ENCODE assay signal across 28 cellular contexts in the genomic region with DNA sequence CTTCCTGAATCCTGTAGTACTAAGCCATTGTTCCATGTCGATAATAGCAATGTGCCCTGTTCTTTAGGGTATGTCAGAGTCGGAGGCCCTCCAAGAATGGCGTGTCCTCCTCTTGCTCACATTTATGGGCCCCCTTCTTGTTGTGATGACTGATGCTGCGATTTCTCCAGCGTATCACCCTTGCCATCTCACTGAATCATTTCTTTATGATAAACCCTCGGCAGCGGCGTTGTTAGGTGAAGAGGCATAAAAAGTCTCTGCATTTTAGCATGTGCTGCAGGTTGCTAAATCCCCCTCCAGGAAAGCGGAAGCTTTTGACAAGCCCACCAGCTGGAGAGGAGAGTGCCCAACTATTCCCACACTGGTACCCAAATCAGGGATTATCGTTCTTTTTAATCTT.
"Had no signal": no experiment of that assay in that cellular context is flagged by ENCODE, and none has a peak within 500 bp of the region (broad histone marks: within the 10 kb centered on the region; RNA-seq: fewer than 3 reads in every experiment).

No MANE protein-coding gene starts in this region.

- H3K9ac ChIP-seq: KMS-11 had no signal

- H3K27me3 Mint-ChIP-seq: activated CD4-positive, alpha-beta T cell treated with anti-CD3 and anti-CD28 coated beads, Interleukin-2, amount 10 ng/mL, durations not matched to agents 24 days and 14 days; activated naive CD8-positive, alpha-beta T cell treated with anti-CD3 and anti-CD28 coated beads, Interleukin-2, amount 10 ng/mL, durations not matched to agents 7 days and 5 days had no signal

- H3K27me3 ChIP-seq: ascending aorta had no signal

- H3K4me1 ChIP-seq: ascending aorta, breast epithelium had no signal

- H3K27ac ChIP-seq: ascending aorta, breast epithelium, KMS-11, PC-9, RWPE1, WERI-Rb-1 had no signal

- H3K4me3 ChIP-seq: ascending aorta, breast epithelium, PC-9 had no signal

- H3K4me1 Mint-ChIP-seq: activated CD4-positive, alpha-beta T cell treated with anti-CD3 and anti-CD28 coated beads, Interleukin-2, amount 10 ng/mL, durations not matched to agents 24 days and 14 days; activated naive CD4-positive, alpha-beta T cell treated with anti-CD3 and anti-CD28 coated beads, Interleukin-2, amount 50 U/mL, for 24 hours; activated naive CD8-positive, alpha-beta T cell treated with anti-CD3 and anti-CD28 coated beads, Interleukin-2, amount 10 ng/mL, durations not matched to agents 7 days and 5 days had no signal

- H3K4me3 Mint-ChIP-seq: activated CD4-positive, alpha-beta T cell treated with anti-CD3 and anti-CD28 coated beads, Interleukin-2, amount 10 ng/mL, durations not matched to agents 24 days and 14 days; activated naive CD4-positive, alpha-beta T cell treated with anti-CD3 and anti-CD28 coated beads, Interleukin-2, amount 50 U/mL, for 24 hours; activated naive CD8-positive, alpha-beta T cell treated with anti-CD3 and anti-CD28 coated beads, Interleukin-2, amount 10 ng/mL, durations not matched to agents 7 days and 5 days; activated T-cell treated with anti-CD3 and anti-CD28 coated beads, Interleukin-2, amount 50 U/mL, for 24 hours had no signal

- DNase-seq: activated CD4-positive, alpha-beta T cell treated with anti-CD3 and anti-CD28 coated beads, Interleukin-2, amount 50 U/mL, for 48 hours; activated CD8-positive, alpha-beta memory T cell treated with anti-CD3 and anti-CD28 coated beads for 24 hours; activated gamma-delta T cell; activated naive CD4-positive, alpha-beta T cell treated with Interleukin-2 at 50 U/mL for 16 hours; activated naive CD8-positive, alpha-beta T cell treated with anti-CD3 and anti-CD28 coated beads, Interleukin-2, amount 10 ng/mL, durations not matched to agents 7 days and 5 days; activated T-cell treated with anti-CD3 and anti-CD28 coated beads, Interleukin-2, amount 50 U/mL, for 24 hours; cerebellar nuclear complex; MM.1S; MV-4-11; NCI-H1092 treated with DMSO at 0.1 percent for 48 hours; NCI-H1417; NCI-H187; NCI-H2029 treated with DMSO at 0.1 percent for 48 hours; NCI-H2107; NCI-H510A; NK-92 treated with Interleukin-12 subunit alpha and Interleukin-12 subunit beta, amount 100 ng/mL, for 24 hours; PC-9; Right ventricle myocardium superior; SW 1271; T1000 had no signal

- H3K36me3 Mint-ChIP-seq: activated naive CD4-positive, alpha-beta T cell treated with anti-CD3 and anti-CD28 coated beads, Interleukin-2, amount 50 U/mL, for 24 hours; activated naive CD8-positive, alpha-beta T cell treated with anti-CD3 and anti-CD28 coated beads, Interleukin-2, amount 10 ng/mL, durations not matched to agents 7 days and 5 days had no signal

- H3K9me3 Mint-ChIP-seq: activated naive CD4-positive, alpha-beta T cell treated with anti-CD3 and anti-CD28 coated beads, Interleukin-2, amount 50 U/mL, for 24 hours; activated T-cell treated with anti-CD3 and anti-CD28 coated beads, Interleukin-2, amount 50 U/mL, for 24 hours had no signal

- H3K27ac Mint-ChIP-seq: activated CD4-positive, alpha-beta T cell treated with anti-CD3 and anti-CD28 coated beads, Interleukin-2, amount 10 ng/mL, durations not matched to agents 24 days and 14 days; activated naive CD4-positive, alpha-beta T cell treated with anti-CD3 and anti-CD28 coated beads, Interleukin-2, amount 50 U/mL, for 24 hours; activated naive CD8-positive, alpha-beta T cell treated with anti-CD3 and anti-CD28 coated beads, Interleukin-2, amount 10 ng/mL, durations not matched to agents 7 days and 5 days; activated T-cell treated with anti-CD3 and anti-CD28 coated beads, Interleukin-2, amount 50 U/mL, for 24 hours; activated T-helper 2 cell treated with anti-CD3 and anti-CD28 coated beads, Interferon-gamma antibody, Interleukin-2, Interleukin-4, amounts not matched to agents 10 μg/mL and 5 μg/mL and 100 μg/mL, durations not matched to agents 14 hours and 24 hours and 36 hours had no signal

- H3K36me3 ChIP-seq: ascending aorta, breast epithelium, WERI-Rb-1 had no signal
